7 cellular contexts compared by ENCODE assay signal in genomic region chr17:36168836-36169235, GRCh38. TPM values are rescaled to one million over a fixed set of nuclear protein-coding genes. Genes with fewer than 3 reads are reported as not detected.
DNase-seq lines count a peak whose midpoint lies in the region; TF ChIP-seq lines count a peak whose summit lies in the region.
"Not testable (repeated sequence)": the region's sequence is repeated elsewhere in the genome, so short reads cannot be mapped to it uniquely, and the experiment has no call there.
"Had no signal": no experiment of that assay in that cellular context is flagged by ENCODE, and none has a peak within 500 bp of the region (broad histone marks: within the 10 kb centered on the region; RNA-seq: fewer than 3 reads in every experiment).

No MANE protein-coding gene starts in this region.

- not testable (repeated sequence) for TF ChIP-seq CTCF in chondrocyte (IDR thresholded peaks at IDR 0.05)

- H3K27ac Mint-ChIP-seq in chondrocyte (ENCODE audit: unreplicated experiment) = not testable (repeated sequence)

- not testable (repeated sequence) for H3K4me1 Mint-ChIP-seq in chondrocyte (ENCODE audit: low read depth)

- H3K4me3 Mint-ChIP-seq in chondrocyte (ENCODE audit: unreplicated experiment) = not testable (repeated sequence)

- H3K27me3 Mint-ChIP-seq in chondrocyte (ENCODE audit: low read depth) = not testable (repeated sequence)

- not testable (repeated sequence) for H3K9me3 Mint-ChIP-seq in chondrocyte (ENCODE audit: low read depth)

- H3K36me3 Mint-ChIP-seq in chondrocyte (ENCODE audit: low read depth) = not testable (repeated sequence)

- DNase-seq in chondrocyte (ENCODE audit: low spot score) = peak; percentile 76

RNA-seq across cellular contexts. Expression of gene TBC1D3B, which starts 7.6 kb away (rescaled TPM):
- total RNA-seq in chondrocyte = 4.6 to 8.4 TPM (median 6.2 TPM) in 3 replicates
- total RNA-seq: Daoy had no signal

RNA-seq across cellular contexts. Expression of gene CCL3L1, which starts 27.7 kb away (rescaled TPM):
- total RNA-seq in chondrocyte = not detected in 3 replicates
- total RNA-seq: A172; A673; Caco-2; Calu3; CD4-positive, CD25-positive, alpha-beta regulatory T cell had no signal

RNA-seq across cellular contexts. Expression of gene CCL4L2, which starts 42.0 kb away (rescaled TPM):
- total RNA-seq in chondrocyte = not detected in 3 replicates
- total RNA-seq: A172; A673; Caco-2; Calu3; CD4-positive, CD25-positive, alpha-beta regulatory T cell had no signal
